Comparison of ENCODE assay signal across 1 cellular context in the genomic region with DNA sequence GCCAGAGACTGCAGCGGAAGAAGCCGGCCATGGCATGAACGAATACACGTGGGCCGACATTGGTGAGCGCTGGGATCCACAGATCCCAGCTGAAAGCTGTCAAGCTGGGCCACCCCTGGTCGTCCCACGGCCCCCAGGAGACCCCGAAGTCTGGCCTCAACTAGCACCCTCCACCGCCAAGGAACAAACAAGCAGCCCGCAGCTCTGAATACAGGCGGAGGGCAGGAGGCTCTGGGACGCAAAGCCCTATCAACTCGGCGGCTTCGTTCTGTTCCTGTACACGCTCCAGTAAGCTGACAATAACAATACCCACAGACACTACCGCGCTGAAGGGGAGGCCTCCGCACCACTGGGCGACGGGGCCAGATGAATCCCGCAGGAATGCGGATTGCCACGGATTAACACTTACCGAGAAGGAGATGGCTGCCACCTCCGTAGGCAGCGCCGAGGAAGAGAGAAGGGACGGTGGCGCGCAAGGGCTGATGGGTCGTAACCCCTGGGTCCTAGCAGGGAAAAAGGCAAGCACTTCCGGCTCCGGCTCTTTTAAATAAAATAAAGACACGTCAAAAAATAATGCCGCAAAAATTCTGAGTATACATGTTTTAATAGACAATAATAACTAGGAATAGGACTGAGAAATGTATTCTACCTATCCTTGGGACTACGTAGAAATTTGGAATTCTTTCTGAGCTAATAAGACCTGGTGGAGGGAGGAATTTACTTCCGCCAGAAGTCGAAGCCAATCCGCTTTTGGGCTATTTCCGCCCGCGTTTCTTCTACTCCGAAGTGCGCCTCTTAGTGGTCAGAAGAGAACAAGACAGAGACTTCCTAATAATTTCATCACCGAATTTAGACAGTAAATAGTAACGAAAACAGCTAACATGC.
TF ChIP-seq lines count a peak whose summit lies in the region.

A gene (minus strand): TSS at position 481 of the 885 bp plus-strand sequence. CDS start 1,328 bp downstream, outside the sequence.

TF ChIP-seq in HEK293, 187 proteins besides CTCF, POLR2A, EP300 and RAD21 (continued from another document):
- TF ChIP-seq OSR2 (tag by site-specific recombination; IDR thresholded peaks at IDR 0.05), result no peak
- no peak for TF ChIP-seq HOXD13 (CRISPR knock-in tag; IDR thresholded peaks at IDR 0.05; ENCODE audit: borderline replicate concordance)
- TF ChIP-seq ZNF239 (tag by site-specific recombination; IDR thresholded peaks at IDR 0.05), result peak; percentile 8; the same call in 1 of the 2 replicates
- TF ChIP-seq ZEB2 (tag by site-specific recombination; IDR thresholded peaks at IDR 0.05), result peak; percentile 49
- peak; percentile 18; the same call in 1 of the 2 replicates for TF ChIP-seq ZNF610 (tag by site-specific recombination; IDR thresholded peaks at IDR 0.05; ENCODE audit: borderline replicate concordance)
- 0 out of 2 replicates have a peak, but pooled peaks have one; percentile 53 for TF ChIP-seq ZNF664 (tag by site-specific recombination; IDR thresholded peaks at IDR 0.05)
- TF ChIP-seq ZNF221 (tag by site-specific recombination; IDR thresholded peaks at IDR 0.05; ENCODE audit: borderline replicate concordance), result no peak
- TF ChIP-seq, protein P1, sequence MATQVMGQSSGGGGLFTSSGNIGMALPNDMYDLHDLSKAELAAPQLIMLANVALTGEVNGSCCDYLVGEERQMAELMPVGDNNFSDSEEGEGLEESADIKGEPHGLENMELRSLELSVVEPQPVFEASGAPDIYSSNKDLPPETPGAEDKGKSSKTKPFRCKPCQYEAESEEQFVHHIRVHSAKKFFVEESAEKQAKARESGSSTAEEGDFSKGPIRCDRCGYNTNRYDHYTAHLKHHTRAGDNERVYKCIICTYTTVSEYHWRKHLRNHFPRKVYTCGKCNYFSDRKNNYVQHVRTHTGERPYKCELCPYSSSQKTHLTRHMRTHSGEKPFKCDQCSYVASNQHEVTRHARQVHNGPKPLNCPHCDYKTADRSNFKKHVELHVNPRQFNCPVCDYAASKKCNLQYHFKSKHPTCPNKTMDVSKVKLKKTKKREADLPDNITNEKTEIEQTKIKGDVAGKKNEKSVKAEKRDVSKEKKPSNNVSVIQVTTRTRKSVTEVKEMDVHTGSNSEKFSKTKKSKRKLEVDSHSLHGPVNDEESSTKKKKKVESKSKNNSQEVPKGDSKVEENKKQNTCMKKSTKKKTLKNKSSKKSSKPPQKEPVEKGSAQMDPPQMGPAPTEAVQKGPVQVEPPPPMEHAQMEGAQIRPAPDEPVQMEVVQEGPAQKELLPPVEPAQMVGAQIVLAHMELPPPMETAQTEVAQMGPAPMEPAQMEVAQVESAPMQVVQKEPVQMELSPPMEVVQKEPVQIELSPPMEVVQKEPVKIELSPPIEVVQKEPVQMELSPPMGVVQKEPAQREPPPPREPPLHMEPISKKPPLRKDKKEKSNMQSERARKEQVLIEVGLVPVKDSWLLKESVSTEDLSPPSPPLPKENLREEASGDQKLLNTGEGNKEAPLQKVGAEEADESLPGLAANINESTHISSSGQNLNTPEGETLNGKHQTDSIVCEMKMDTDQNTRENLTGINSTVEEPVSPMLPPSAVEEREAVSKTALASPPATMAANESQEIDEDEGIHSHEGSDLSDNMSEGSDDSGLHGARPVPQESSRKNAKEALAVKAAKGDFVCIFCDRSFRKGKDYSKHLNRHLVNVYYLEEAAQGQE (tag by site-specific recombination; IDR thresholded peaks at IDR 0.05), result no peak
- no peak for TF ChIP-seq ZNF544 (tag by site-specific recombination; IDR thresholded peaks at IDR 0.05)
- TF ChIP-seq ZNF624 (tag by site-specific recombination; IDR thresholded peaks at IDR 0.05), result no peak
- no peak for TF ChIP-seq GLIS2 (tag by site-specific recombination; IDR thresholded peaks at IDR 0.05)
- peak; percentile 25; the same call in 1 of the 2 replicates for TF ChIP-seq ZNF558 (tag by site-specific recombination; IDR thresholded peaks at IDR 0.05)
- TF ChIP-seq ZNF677 (tag by site-specific recombination; IDR thresholded peaks at IDR 0.05), result no peak
- no peak for TF ChIP-seq HOXA7 (CRISPR knock-in tag; IDR thresholded peaks at IDR 0.05; ENCODE audit: borderline replicate concordance)
- TF ChIP-seq ZNF132 (tag by site-specific recombination; IDR thresholded peaks at IDR 0.05; ENCODE audit: borderline replicate concordance), result no peak
- TF ChIP-seq ZNF146 (tag by site-specific recombination; IDR thresholded peaks at IDR 0.05), result no peak
- TF ChIP-seq SETDB1 (IDR thresholded peaks at IDR 0.05; ENCODE audit: insufficient read length, low read length), result peak; percentile 13
- TF ChIP-seq ZNF830 (tag by site-specific recombination; IDR thresholded peaks at IDR 0.05; ENCODE audit: low read depth), result no peak
- TF ChIP-seq, protein P2, sequence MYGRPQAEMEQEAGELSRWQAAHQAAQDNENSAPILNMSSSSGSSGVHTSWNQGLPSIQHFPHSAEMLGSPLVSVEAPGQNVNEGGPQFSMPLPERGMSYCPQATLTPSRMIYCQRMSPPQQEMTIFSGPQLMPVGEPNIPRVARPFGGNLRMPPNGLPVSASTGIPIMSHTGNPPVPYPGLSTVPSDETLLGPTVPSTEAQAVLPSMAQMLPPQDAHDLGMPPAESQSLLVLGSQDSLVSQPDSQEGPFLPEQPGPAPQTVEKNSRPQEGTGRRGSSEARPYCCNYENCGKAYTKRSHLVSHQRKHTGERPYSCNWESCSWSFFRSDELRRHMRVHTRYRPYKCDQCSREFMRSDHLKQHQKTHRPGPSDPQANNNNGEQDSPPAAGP (tag by site-specific recombination; IDR thresholded peaks at IDR 0.05), result peak; percentile 87
- TF ChIP-seq ZXDB (tag by site-specific recombination; IDR thresholded peaks at IDR 0.05), result peak; percentile 94
- TF ChIP-seq ZIC2 (tag by site-specific recombination; IDR thresholded peaks at IDR 0.05), result no peak
- peak; percentile 56 for TF ChIP-seq ZNF660 (tag by site-specific recombination; IDR thresholded peaks at IDR 0.05)
- TF ChIP-seq ZSCAN16 (tag by site-specific recombination; IDR thresholded peaks at IDR 0.05), result no peak
- TF ChIP-seq ZNF548 (tag by site-specific recombination; IDR thresholded peaks at IDR 0.05), result no peak
